In the genomic region with DNA sequence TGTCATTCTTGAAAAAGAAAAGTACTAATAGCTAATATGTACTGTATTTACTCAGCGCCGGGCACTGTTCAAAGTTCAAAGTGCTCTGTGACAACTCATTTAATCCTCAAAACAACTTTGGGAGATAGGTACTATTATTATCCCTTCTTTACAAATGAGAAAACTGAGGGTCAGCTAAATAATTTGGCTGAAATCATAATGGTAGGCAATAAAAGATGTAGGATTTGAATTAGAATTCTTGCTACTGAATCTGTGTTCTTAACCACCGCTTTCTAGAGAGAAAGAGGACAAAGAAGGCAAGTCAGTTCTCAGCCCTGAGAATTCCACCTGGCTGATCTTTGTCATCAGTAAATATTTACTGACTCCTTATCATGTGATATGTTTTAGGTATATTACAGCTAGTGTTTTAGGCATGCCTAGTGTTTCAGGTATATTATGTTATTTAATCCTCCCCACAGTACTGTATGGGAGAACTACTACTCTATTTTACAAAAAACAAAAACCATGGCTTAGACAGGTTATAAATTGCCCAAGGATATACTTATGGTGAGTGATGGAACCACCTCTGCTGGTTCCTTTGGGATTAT, we compare ENCODE assay signal across 1 cellular context.
TF ChIP-seq lines count a peak whose summit lies in the region.

No MANE protein-coding gene starts in this region.

TF ChIP-seq in GM12878, 131 proteins besides CTCF, POLR2A, EP300 and RAD21:
- TF ChIP-seq, protein P1, sequence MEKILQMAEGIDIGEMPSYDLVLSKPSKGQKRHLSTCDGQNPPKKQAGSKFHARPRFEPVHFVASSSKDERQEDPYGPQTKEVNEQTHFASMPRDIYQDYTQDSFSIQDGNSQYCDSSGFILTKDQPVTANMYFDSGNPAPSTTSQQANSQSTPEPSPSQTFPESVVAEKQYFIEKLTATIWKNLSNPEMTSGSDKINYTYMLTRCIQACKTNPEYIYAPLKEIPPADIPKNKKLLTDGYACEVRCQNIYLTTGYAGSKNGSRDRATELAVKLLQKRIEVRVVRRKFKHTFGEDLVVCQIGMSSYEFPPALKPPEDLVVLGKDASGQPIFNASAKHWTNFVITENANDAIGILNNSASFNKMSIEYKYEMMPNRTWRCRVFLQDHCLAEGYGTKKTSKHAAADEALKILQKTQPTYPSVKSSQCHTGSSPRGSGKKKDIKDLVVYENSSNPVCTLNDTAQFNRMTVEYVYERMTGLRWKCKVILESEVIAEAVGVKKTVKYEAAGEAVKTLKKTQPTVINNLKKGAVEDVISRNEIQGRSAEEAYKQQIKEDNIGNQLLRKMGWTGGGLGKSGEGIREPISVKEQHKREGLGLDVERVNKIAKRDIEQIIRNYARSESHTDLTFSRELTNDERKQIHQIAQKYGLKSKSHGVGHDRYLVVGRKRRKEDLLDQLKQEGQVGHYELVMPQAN (conservative IDR thresholded peaks at IDR 0.05), result no peak
- TF ChIP-seq NR2C2 (IDR thresholded peaks at IDR 0.05; ENCODE audit: borderline replicate concordance, control insufficient read depth, insufficient read length, low read depth) (no peak), KAT2A (conservative IDR thresholded peaks at IDR 0.05; ENCODE audit: control insufficient read depth, low read depth, low read length) (no peak), SIN3A (IDR thresholded peaks at IDR 0.05; ENCODE audit: low read depth, low read length) (no peak), NBN (IDR thresholded peaks at IDR 0.05) (no peak), IRF4 (IDR thresholded peaks at IDR 0.05; ENCODE audit: low read depth, low read length) (no peak)
- TF ChIP-seq, protein P2, sequence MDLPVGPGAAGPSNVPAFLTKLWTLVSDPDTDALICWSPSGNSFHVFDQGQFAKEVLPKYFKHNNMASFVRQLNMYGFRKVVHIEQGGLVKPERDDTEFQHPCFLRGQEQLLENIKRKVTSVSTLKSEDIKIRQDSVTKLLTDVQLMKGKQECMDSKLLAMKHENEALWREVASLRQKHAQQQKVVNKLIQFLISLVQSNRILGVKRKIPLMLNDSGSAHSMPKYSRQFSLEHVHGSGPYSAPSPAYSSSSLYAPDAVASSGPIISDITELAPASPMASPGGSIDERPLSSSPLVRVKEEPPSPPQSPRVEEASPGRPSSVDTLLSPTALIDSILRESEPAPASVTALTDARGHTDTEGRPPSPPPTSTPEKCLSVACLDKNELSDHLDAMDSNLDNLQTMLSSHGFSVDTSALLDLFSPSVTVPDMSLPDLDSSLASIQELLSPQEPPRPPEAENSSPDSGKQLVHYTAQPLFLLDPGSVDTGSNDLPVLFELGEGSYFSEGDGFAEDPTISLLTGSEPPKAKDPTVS (IDR thresholded peaks at IDR 0.05; ENCODE audit: low read depth, low read length), result no peak
- TF ChIP-seq, protein P3, sequence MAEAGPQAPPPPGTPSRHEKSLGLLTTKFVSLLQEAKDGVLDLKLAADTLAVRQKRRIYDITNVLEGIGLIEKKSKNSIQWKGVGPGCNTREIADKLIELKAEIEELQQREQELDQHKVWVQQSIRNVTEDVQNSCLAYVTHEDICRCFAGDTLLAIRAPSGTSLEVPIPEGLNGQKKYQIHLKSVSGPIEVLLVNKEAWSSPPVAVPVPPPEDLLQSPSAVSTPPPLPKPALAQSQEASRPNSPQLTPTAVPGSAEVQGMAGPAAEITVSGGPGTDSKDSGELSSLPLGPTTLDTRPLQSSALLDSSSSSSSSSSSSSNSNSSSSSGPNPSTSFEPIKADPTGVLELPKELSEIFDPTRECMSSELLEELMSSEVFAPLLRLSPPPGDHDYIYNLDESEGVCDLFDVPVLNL (IDR thresholded peaks at IDR 0.05; ENCODE audit: low read depth, low read length), result no peak
TF ChIP-seq in GM12878: peak in this region for 0.
